ENCODE assay signal across 13 cellular contexts in the genomic region with DNA sequence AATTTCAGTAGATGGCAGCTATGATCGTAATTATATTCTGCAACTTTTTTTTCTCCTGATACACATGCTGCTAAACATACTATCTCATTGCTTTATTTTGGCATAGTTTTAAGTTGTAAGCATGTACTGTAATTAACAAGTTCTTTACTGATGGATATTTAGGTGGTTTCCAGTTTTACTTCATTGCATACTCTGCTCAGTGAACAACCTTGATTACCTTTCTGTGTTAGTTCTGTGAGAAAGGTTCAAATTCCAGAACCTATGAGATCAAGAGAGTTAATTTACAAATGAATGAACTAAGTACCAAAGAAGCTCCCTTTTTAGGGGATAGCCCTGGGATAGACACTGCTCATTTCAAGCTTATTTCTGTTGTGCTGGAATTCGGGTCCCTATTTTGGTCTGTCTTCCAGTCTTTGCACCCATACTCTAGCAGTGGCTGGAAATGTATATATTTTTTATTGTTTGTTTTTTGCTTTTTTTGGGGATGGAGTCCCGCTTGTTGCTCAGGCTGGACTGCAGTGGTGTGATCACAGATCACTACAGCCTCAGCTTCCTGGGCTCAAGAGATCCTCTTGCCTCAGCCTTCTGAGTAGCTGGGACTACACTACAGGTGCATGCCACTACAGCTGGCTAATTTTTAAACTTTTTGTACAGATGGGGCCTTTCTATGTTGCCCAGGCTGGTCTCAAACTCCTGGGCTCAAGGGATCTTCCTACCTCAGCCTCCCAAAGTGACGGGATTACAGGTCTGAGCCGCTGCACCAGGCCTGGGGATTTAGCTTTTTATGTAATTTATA. TPM values are rescaled to one million over a fixed set of nuclear protein-coding genes. Genes with fewer than 3 reads are reported as not detected.
DNase-seq lines count a peak whose midpoint lies in the region; ATAC-seq, FAIRE-seq and TF ChIP-seq lines count a peak whose summit lies in the region.
"Had no signal": no experiment of that assay in that cellular context is flagged by ENCODE, and none has a peak within 500 bp of the region (broad histone marks: within the 10 kb centered on the region; RNA-seq: fewer than 3 reads in every experiment).

No MANE protein-coding gene starts in this region.

- CTCF ChIA-PET in A549 (lab: Yijun Ruan, JAX): no interaction called here

- no peaks in the 10 kb centered on the region for H3K9me2 ChIP-seq in Loucy (replicated peaks; ENCODE audit: low read depth, low read length)

- no peak for TF ChIP-seq CTCF in A549 (IDR thresholded peaks at IDR 0.05)
- no peak for TF ChIP-seq CTCF in Loucy (conservative IDR thresholded peaks at IDR 0.05; ENCODE audit: low read length)
- no peak for TF ChIP-seq CTCF in spleen (IDR thresholded peaks at IDR 0.05 in 8 of 11, conservative IDR thresholded peaks at IDR 0.05 in 3 of 11)

- H3K4me3 ChIP-seq in A549: no peak overlapping the region
- H3K4me3 ChIP-seq in Loucy (ENCODE audit: low read length, poor library complexity, severe bottlenecking): peak overlapping the region; percentile 1
- no peak overlapping the region for H3K4me3 ChIP-seq in spleen
- H3K4me3 ChIP-seq: smooth muscle cell had no signal

- H3K9me3 ChIP-seq in A549: no peaks in the 10 kb centered on the region
- H3K9me3 ChIP-seq in ES-I3 (ENCODE audit: control insufficient read depth, insufficient read depth, low read length): no peaks in the 10 kb centered on the region
- H3K9me3 ChIP-seq in Loucy (ENCODE audit: insufficient read depth, low read depth, low read length): no peaks in the 10 kb centered on the region
- H3K9me3 ChIP-seq in spleen: no peaks in the 10 kb centered on the region

- no peak for FAIRE-seq in A549 (lab: Jason Lieb, UNC)

- H3K36me3 ChIP-seq in ES-I3 (ENCODE audit: insufficient read depth, low read length) (no peaks in the 10 kb centered on the region), Loucy (ENCODE audit: insufficient read depth, low read length) (no peaks in the 10 kb centered on the region), spleen (no peaks in the 10 kb centered on the region)

- ATAC-seq in A549 (peak in 1 of 2 experiments; percentile 43; a peak in 3 of 6 replicates), left lobe of liver (peak; percentile 81)
- ATAC-seq: activated CD8-positive, alpha-beta memory T cell treated with anti-CD3 and anti-CD28 coated beads, Interleukin-2, amount 10 ng/mL, durations not matched to agents 7 days and 5 days had no signal

- H3K9ac ChIP-seq in ES-I3 (ENCODE audit: low read depth, low read length) (peak overlapping the region; percentile 23; the same call in 1 of the 2 replicates), Loucy (ENCODE audit: low read depth, low read length, poor library complexity, severe bottlenecking) (no peak overlapping the region)

- no peak for TF ChIP-seq EP300 in A549 (IDR thresholded peaks at IDR 0.05)

- no peak for TF ChIP-seq POLR2A in A549 (IDR thresholded peaks at IDR 0.05; ENCODE audit: low read length)
- no peak for TF ChIP-seq POLR2A in spleen (IDR thresholded peaks at IDR 0.05)

- POLR2A ChIA-PET in A549 (lab: Yijun Ruan, JAX): no interaction called here

- H3K4me2 ChIP-seq in A549 (peak overlapping the region; percentile 50; the same call in 1 of the 3 replicates), Loucy (ENCODE audit: low read depth, low read length, poor library complexity, severe bottlenecking) (peak overlapping the region; percentile 11)

- peaks cover 99% of the 10 kb centered on the region for H3K79me2 ChIP-seq in Loucy (ENCODE audit: insufficient read depth, low read length)

- H3K4me1 ChIP-seq in A549 (peaks cover 79% of the 10 kb centered on the region), ES-I3 (ENCODE audit: insufficient read depth, low read length) (peaks cover 46% of the 10 kb centered on the region), Loucy (ENCODE audit: insufficient read depth, low read length, poor library complexity, severe bottlenecking) (peaks cover 35% of the 10 kb centered on the region), spleen (peaks cover 73 to 100% (median 100%) of the 10 kb centered on the region in 6 donors)

- H3K27ac ChIP-seq in A549 (no peak overlapping the region; a peak in 1 of 6 replicates), spleen (no peak overlapping the region)

- TF ChIP-seq RAD21 in A549 (conservative IDR thresholded peaks at IDR 0.05 in 1 of 2, IDR thresholded peaks at IDR 0.05 in 1 of 2): no peak

- DNase-seq in A549 (ENCODE audit: low read depth in 1 of 2, low spot score in 1 of 2): no peak
- no peak for DNase-seq in left lobe of liver (ENCODE audit: low spot score)
- DNase-seq in spleen: no peak
- no peak for DNase-seq in NCI-H2081 treated with DMSO at 0.1 percent for 48 hours (lab: John Stamatoyannopoulos, UW)
- no peak for DNase-seq in UCSD-AML1 (lab: John Stamatoyannopoulos, UW; ENCODE audit: unreplicated experiment)
- DNase-seq in NK-92 treated with Interleukin-12 subunit alpha and Interleukin-12 subunit beta, amount 100 ng/mL, for 24 hours (lab: John Stamatoyannopoulos, UW): no peak
- DNase-seq: activated CD8-positive, alpha-beta memory T cell treated with anti-CD3 and anti-CD28 coated beads, Interleukin-2, amount 10 ng/mL, durations not matched to agents 7 days and 5 days; activated naive CD4-positive, alpha-beta T cell treated with anti-CD3 and anti-CD28 coated beads, Interleukin-2, amount 10 ng/mL, durations not matched to agents 7 days and 5 days; NCI-H1092; nucleus accumbens had no signal

- no peaks in the 10 kb centered on the region for H3F3A ChIP-seq in Loucy (ENCODE audit: low read depth)

- no peak overlapping the region for H2AFZ ChIP-seq in Loucy (ENCODE audit: low read length)

- 90% methylated on average over 5 of the region's 5 CpGs for WGBS in A549 (ENCODE audit: missing lambda C conversion rate)
- WGBS in spleen, 5 donors: 79 to 88% (median 85%) methylated on average over 5 of the region's 5 CpGs

- intact Hi-C loops in spleen (cut with DNase I; ENCODE audit: low total_unique reads): no loop called here

- H3K27me3 ChIP-seq in Loucy (ENCODE audit: insufficient read depth, low read length, poor library complexity, severe bottlenecking) (no peaks in the 10 kb centered on the region), spleen (replicated peaks in 1 of 7) (no peaks in the 10 kb centered on the region)

- peaks cover 100% of the 10 kb centered on the region for H4K20me1 ChIP-seq in Loucy (ENCODE audit: insufficient read depth, low read length, poor library complexity, severe bottlenecking)

TF ChIP-seq in A549, 52 proteins besides CTCF, POLR2A, EP300 and RAD21:
- TF ChIP-seq, protein P1, sequence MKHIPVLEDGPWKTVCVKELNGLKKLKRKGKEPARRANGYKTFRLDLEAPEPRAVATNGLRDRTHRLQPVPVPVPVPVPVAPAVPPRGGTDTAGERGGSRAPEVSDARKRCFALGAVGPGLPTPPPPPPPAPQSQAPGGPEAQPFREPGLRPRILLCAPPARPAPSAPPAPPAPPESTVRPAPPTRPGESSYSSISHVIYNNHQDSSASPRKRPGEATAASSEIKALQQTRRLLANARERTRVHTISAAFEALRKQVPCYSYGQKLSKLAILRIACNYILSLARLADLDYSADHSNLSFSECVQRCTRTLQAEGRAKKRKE (CRISPR knock-in tag; IDR thresholded peaks at IDR 0.05; ENCODE audit: low read depth): no peak
- TF ChIP-seq, protein P2, sequence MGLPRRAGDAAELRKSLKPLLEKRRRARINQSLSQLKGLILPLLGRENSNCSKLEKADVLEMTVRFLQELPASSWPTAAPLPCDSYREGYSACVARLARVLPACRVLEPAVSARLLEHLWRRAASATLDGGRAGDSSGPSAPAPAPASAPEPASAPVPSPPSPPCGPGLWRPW (IDR thresholded peaks at IDR 0.05): no peak
- TF ChIP-seq CBX2 (IDR thresholded peaks at IDR 0.05; ENCODE audit: borderline replicate concordance, low read depth) (no peak), ZC3H11A (IDR thresholded peaks at IDR 0.05) (no peak), HOXB5 (CRISPR knock-in tag; IDR thresholded peaks at IDR 0.05) (no peak), NR3C1 (IDR thresholded peaks at IDR 0.05) (no peak), HEYL (CRISPR knock-in tag; IDR thresholded peaks at IDR 0.05) (no peak), ZFP36 (IDR thresholded peaks at IDR 0.05; ENCODE audit: borderline replicate concordance, partially characterized antibody) (no peak), RFX5 (IDR thresholded peaks at IDR 0.05) (no peak)
- TF ChIP-seq, protein P3, sequence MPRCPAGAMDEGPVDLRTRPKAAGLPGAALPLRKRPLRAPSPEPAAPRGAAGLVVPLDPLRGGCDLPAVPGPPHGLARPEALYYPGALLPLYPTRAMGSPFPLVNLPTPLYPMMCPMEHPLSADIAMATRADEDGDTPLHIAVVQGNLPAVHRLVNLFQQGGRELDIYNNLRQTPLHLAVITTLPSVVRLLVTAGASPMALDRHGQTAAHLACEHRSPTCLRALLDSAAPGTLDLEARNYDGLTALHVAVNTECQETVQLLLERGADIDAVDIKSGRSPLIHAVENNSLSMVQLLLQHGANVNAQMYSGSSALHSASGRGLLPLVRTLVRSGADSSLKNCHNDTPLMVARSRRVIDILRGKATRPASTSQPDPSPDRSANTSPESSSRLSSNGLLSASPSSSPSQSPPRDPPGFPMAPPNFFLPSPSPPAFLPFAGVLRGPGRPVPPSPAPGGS (IDR thresholded peaks at IDR 0.05): no peak

RNA-seq across cellular contexts. Expression of a gene that starts 10.6 kb away (rescaled TPM):
- polyA plus RNA-seq in A549 (2011; rRNA removed): 236 and 273 TPM in 2 replicates
- polyA plus RNA-seq in A549 (2012; cell fraction: cytosol; rRNA removed): 67.8 and 72.3 TPM in 2 replicates
- polyA plus RNA-seq in A549 (2012; cell fraction: nucleus; rRNA removed): 26.5 and 29.4 TPM in 2 replicates
- 105 to 116 TPM (median 107 TPM) in 3 replicates for polyA plus RNA-seq in A549 (2017; fragmentation: RNase III; extraction: RNeasy Plus Mini Kit Qiagen cat#74134 plus additional on column Dnase treatment)
- 169 and 229 TPM in 2 replicates for polyA minus RNA-seq in A549 (2011; rRNA and poly(A)+ RNA removed)
- 62.7 TPM for total RNA-seq in left lobe of liver
- total RNA-seq in spleen: 100 to 1,000 TPM; 180 to 311 (median 224) TPM
- polyA plus RNA-seq in spleen: 10 to 100 TPM; 56.4 to 85.7 (median 66.9) TPM
